Comparison of ENCODE assay signal across 9 cellular contexts in the genomic region with DNA sequence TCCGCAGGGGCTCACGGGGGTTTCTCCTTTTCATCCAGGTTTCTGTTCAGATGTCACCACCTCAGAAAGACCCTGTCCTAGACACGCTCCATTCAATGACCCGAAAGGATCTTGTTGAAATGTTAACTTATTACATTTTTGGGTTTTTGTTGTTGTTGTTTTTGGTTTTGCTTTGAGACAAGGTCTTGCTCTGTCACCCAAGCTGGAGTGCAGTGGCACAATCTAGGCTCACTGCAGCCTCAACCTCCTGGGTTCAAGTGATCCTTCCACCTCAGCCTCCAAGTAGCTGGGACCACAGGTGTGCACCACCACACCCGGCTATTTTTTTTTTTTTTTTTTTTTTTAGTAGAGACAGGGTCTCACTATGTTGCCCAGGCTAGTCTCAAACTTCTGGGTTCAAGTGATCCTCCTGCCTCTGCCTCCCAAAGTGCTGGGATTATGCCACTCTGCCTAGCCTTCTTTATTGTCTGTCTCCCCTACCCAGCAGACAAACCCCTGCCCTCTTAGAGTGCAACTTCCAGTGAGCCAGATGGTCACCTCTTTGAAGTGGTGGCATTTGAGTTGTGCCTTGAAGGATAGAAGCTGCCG. TPM values are rescaled to one million over a fixed set of nuclear protein-coding genes. Genes with fewer than 3 reads are reported as not detected.
DNase-seq lines count a peak whose midpoint lies in the region; ATAC-seq and TF ChIP-seq lines count a peak whose summit lies in the region.
"Not testable (repeated sequence)": the region's sequence is repeated elsewhere in the genome, so short reads cannot be mapped to it uniquely, and the experiment has no call there.
"Had no signal": no experiment of that assay in that cellular context is flagged by ENCODE, and none has a peak within 500 bp of the region (broad histone marks: within the 10 kb centered on the region; RNA-seq: fewer than 3 reads in every experiment).

No MANE protein-coding gene starts in this region.

- intact Hi-C loops in Caco-2 (cut with micrococcal nuclease; ENCODE audit: unreplicated experiment) = loop anchor here (1.0 to 2.0 kb wide), 8 partner anchors 64 to 317 kb away; no protein-coding TSS in a partner anchor
- intact Hi-C loops in lower lobe of right lung (cut with DNase I) = not testable (repeated sequence)
- intact Hi-C loops in posterior vena cava (cut with DNase I) = loop anchor here (2.0 to 10.0 kb wide), 5 partner anchors 233 to 801 kb away; no protein-coding TSS in a partner anchor

- H3K27me3 Mint-ChIP-seq in Caco-2 (ENCODE audit: insufficient read depth, unreplicated experiment) = not testable (repeated sequence)
- peaks cover 22% of the 10 kb centered on the region for H3K27me3 Mint-ChIP-seq in brain

- H3F3A ChIP-seq in SU-DHL-6 (ENCODE audit: insufficient read depth) = not testable (repeated sequence)

- H4K20me1 ChIP-seq in KMS-11 (ENCODE audit: insufficient read depth); SU-DHL-6 (ENCODE audit: low read depth, low read length); fibroblast of lung (ENCODE audit: control insufficient read depth, extremely low read depth, insufficient read depth, low read length): not testable (repeated sequence)

- not testable (repeated sequence) for DNase-seq in Caco-2; fibroblast of lung (ENCODE audit: low read depth in 2 of 2); substantia nigra (lab: John Stamatoyannopoulos, UW)
- peak; percentile 2 for DNase-seq in lower lobe of right lung
- peak; percentile 30 for DNase-seq in posterior vena cava (ENCODE audit: low spot score)

- TF ChIP-seq CTCF in Caco-2 (IDR thresholded peaks at IDR 0.05; ENCODE audit: insufficient read depth in 1 of 2, low read depth in 1 of 2, low read length in 1 of 2, severe bottlenecking in 1 of 2, unreplicated experiment in 1 of 2); KMS-11 (conservative IDR thresholded peaks at IDR 0.05; ENCODE audit: low read depth, low read length); SU-DHL-6 (IDR thresholded peaks at IDR 0.05; ENCODE audit: insufficient read depth, low read length, poor library complexity, severe bottlenecking); fibroblast of lung (conservative IDR thresholded peaks at IDR 0.05 in 1 of 2, IDR thresholded peaks at IDR 0.05 in 1 of 2; ENCODE audit: low read depth in 1 of 2, low read length in 2 of 2); lower lobe of right lung (IDR thresholded peaks at IDR 0.05): not testable (repeated sequence)
- peak in 1 of 2 experiments; percentile 6 for TF ChIP-seq CTCF in brain (conservative IDR thresholded peaks at IDR 0.05)

- H2AFZ ChIP-seq in KMS-11 (ENCODE audit: low read depth) = peak overlapping the region; percentile 70; the same call in 1 of the 2 replicates
- peak overlapping the region; percentile 61 for H2AFZ ChIP-seq in SU-DHL-6 (ENCODE audit: low read depth, low read length, severe bottlenecking)
- not testable (repeated sequence) for H2AFZ ChIP-seq in fibroblast of lung (ENCODE audit: low read length)

- H3K27ac ChIP-seq in KMS-11; SU-DHL-6 (ENCODE audit: low read depth, low read length); fibroblast of lung (ENCODE audit: insufficient read depth, low read length); lower lobe of right lung: not testable (repeated sequence)
- peak overlapping the region; percentile 72 for H3K27ac ChIP-seq in substantia nigra (ENCODE audit: low read depth, low read length, poor library complexity, severe bottlenecking)

- H3K4me2 ChIP-seq in KMS-11 (peak overlapping the region; percentile 56; the same call in 1 of the 2 replicates), SU-DHL-6 (ENCODE audit: low read depth, low read length, poor library complexity, severe bottlenecking) (peak overlapping the region; percentile 41), fibroblast of lung (ENCODE audit: extremely low read depth, insufficient read depth, low read length) (peak overlapping the region; percentile 54)

- peaks cover 19% of the 10 kb centered on the region for H3K4me1 Mint-ChIP-seq in Caco-2 (ENCODE audit: low read depth, unreplicated experiment)
- not testable (repeated sequence) for H3K4me1 Mint-ChIP-seq in brain

- not testable (repeated sequence) for H3K27me3 ChIP-seq in Caco-2 (replicated peaks; ENCODE audit: control insufficient read depth, insufficient read depth, low read length); SU-DHL-6 (ENCODE audit: low read length); fibroblast of lung (ENCODE audit: control insufficient read depth, insufficient read depth, low read length); lower lobe of right lung (ENCODE audit: low read depth)
- peaks cover 13% of the 10 kb centered on the region; the same call in 1 of the 2 replicates for H3K27me3 ChIP-seq in KMS-11 (ENCODE audit: insufficient read depth, low read depth)

- H3K9ac ChIP-seq in KMS-11; fibroblast of lung (ENCODE audit: insufficient read depth, low read length): not testable (repeated sequence)
- H3K9ac ChIP-seq in SU-DHL-6 (ENCODE audit: low read length) = peak overlapping the region; percentile 20; the same call in 1 of the 2 replicates

- H3K27ac Mint-ChIP-seq in Caco-2 (ENCODE audit: unreplicated experiment); brain: not testable (repeated sequence)

- H3K4me3 Mint-ChIP-seq in Caco-2 (ENCODE audit: unreplicated experiment) (peak overlapping the region; percentile 76), brain (peak overlapping the region in 3 of 5 experiments; percentile 35 to 73 (median 68))

- not testable (repeated sequence) for H3K36me3 Mint-ChIP-seq in Caco-2 (ENCODE audit: insufficient read depth, unreplicated experiment); brain

- POLR2A ChIA-PET in Caco-2 (lab: Charles Lee) = not testable (repeated sequence)

- H3K9me3 ChIP-seq in Caco-2; SU-DHL-6 (ENCODE audit: insufficient read depth, low read length); fibroblast of lung (ENCODE audit: control insufficient read depth, insufficient read depth, low read depth, low read length); lower lobe of right lung: not testable (repeated sequence)

- H3K79me2 ChIP-seq in KMS-11 (ENCODE audit: insufficient read depth, low read depth); SU-DHL-6 (ENCODE audit: insufficient read depth, low read length); fibroblast of lung (ENCODE audit: control insufficient read depth, insufficient read depth, low read length): not testable (repeated sequence)

- H3K36me3 ChIP-seq in Caco-2 (ENCODE audit: control insufficient read depth, insufficient read depth, low read length); KMS-11 (ENCODE audit: insufficient read depth); SU-DHL-6 (ENCODE audit: low read length); fibroblast of lung (ENCODE audit: control insufficient read depth, insufficient read depth, low read length); lower lobe of right lung: not testable (repeated sequence)

- H3K9me3 Mint-ChIP-seq in Caco-2 (ENCODE audit: unreplicated experiment); brain: not testable (repeated sequence)

- ATAC-seq in lower lobe of right lung = not testable (repeated sequence)

- CTCF ChIA-PET in Caco-2 (lab: Charles Lee) = interaction anchor here (0.7 to 2.5 kb wide), 10 partner anchors 28 to 460 kb away, joined by 3 to 12 read pairs (median 3); a partner anchor contains a TSS

- not testable (repeated sequence) for H3K4me1 ChIP-seq in Caco-2; fibroblast of lung (ENCODE audit: control insufficient read depth, extremely low read depth, insufficient read depth, low read length)
- peaks cover 27% of the 10 kb centered on the region for H3K4me1 ChIP-seq in KMS-11 (ENCODE audit: low read depth, poor library complexity, severe bottlenecking)
- peaks cover 18% of the 10 kb centered on the region for H3K4me1 ChIP-seq in lower lobe of right lung

- not testable (repeated sequence) for H3K9me2 ChIP-seq in SU-DHL-6 (replicated peaks; ENCODE audit: insufficient read depth, low read length)

- not testable (repeated sequence) for BruUV-seq in Caco-2 (replicated peaks; lab: Mats Ljungman, UMichigan)

- not testable (repeated sequence) for H3K4me3 ChIP-seq in Caco-2 (ENCODE audit: low read depth, low read length); KMS-11 (IDR thresholded peaks at IDR 0.05; ENCODE audit: insufficient read depth, low read depth, low read length); fibroblast of lung (replicated peaks in 1 of 4; ENCODE audit: control extremely low read depth in 1 of 4, insufficient read depth in 1 of 4, low read depth in 3 of 4, low read length in 4 of 4)
- H3K4me3 ChIP-seq in SU-DHL-6 (ENCODE audit: insufficient read depth, low read length, poor library complexity, severe bottlenecking) (peak overlapping the region; percentile 8), lower lobe of right lung (peak overlapping the region; percentile 34)

RNA-seq across cellular contexts. Expression of a gene that starts 43.7 kb away (rescaled TPM):
- total RNA-seq in Caco-2 (2022) = 1.9 and 2.7 TPM in 2 replicates
- polyA plus RNA-seq in brain (ENCODE audit: insufficient read depth, low read depth, low replicate concordance) = 0.63 TPM
- total RNA-seq in fibroblast of lung = 41.5 and 79.1 TPM in 2 replicates
- 6.8 and 33.1 TPM in 2 replicates for polyA plus RNA-seq in fibroblast of lung
- polyA plus RNA-seq in fibroblast of lung (2012) = 5.3 and 22.0 TPM in 2 replicates
- polyA minus RNA-seq in fibroblast of lung (ENCODE audit: low replicate concordance) = 24.8 and 159 TPM in 2 replicates
- 41.2 TPM for total RNA-seq in lower lobe of right lung
- 100 to 1,000 TPM; 359 to 447 TPM for total RNA-seq in posterior vena cava
- total RNA-seq: foreskin keratinocyte had no signal
- polyA plus RNA-seq: foreskin keratinocyte had no signal

Comparison
In these comparisons a context has a peak if more than half of its experiments do, and no peak if none do; other contexts are left out.
1. RNA of a gene that starts 43.7 kb away (total RNA-seq): 359 to 447 TPM in posterior vena cava, 41.5 to 79.1 TPM in fibroblast of lung and 41.2 TPM in lower lobe of right lung (single experiment); 1.9 to 2.7 TPM in Caco-2; every median in the first group is over 10 times any median in the second.
2. Peak in every context shown above with its lines, with median percentiles within 50 percentile points of each other: H3K4me2 ChIP-seq.